8 cellular contexts compared by ENCODE assay signal in genomic region chr15:22775595-22776376, GRCh38. TPM values are rescaled to one million over a fixed set of nuclear protein-coding genes. Genes with fewer than 3 reads are reported as not detected.
DNase-seq lines count a peak whose midpoint lies in the region; ATAC-seq and TF ChIP-seq lines count a peak whose summit lies in the region.
"Not testable (repeated sequence)": the region's sequence is repeated elsewhere in the genome, so short reads cannot be mapped to it uniquely, and the experiment has no call there.

No MANE protein-coding gene starts in this region.

- peak overlapping the region; percentile 46 for H3K27ac Mint-ChIP-seq in activated B cell treated with CpG ODN at 0.5 μM for 24 hours
- not testable (repeated sequence) for H3K27ac Mint-ChIP-seq in activated T-helper 2 cell treated with anti-CD3 and anti-CD28 coated beads, Interferon-gamma antibody, Interleukin-2, Interleukin-4, amounts not matched to agents 10 μg/mL and 5 μg/mL and 100 μg/mL, durations not matched to agents 14 hours and 24 hours and 36 hours; type B pancreatic cell

- CTCF ChIA-PET in activated B cell treated with CpG ODN at 0.5 μM for 24 hours (lab: Charles Lee) = not testable (repeated sequence)

- not testable (repeated sequence) for H3K4me3 ChIP-seq in DND-41 (ENCODE audit: low read depth in 1 of 2, low read length in 2 of 2)
- H3K4me3 ChIP-seq in OCI-LY3 (ENCODE audit: low read length) = peak overlapping the region; percentile 72

- not testable (repeated sequence) for H3K9ac ChIP-seq in DND-41 (ENCODE audit: low read depth, low read length)
- peak overlapping the region; percentile 67 for H3K9ac ChIP-seq in OCI-LY3 (ENCODE audit: low read length)

- H3K79me2 ChIP-seq in DND-41 (ENCODE audit: insufficient read depth, low read length); OCI-LY3 (ENCODE audit: low read length): not testable (repeated sequence)

- peak overlapping the region; percentile 7 for H3K4me3 Mint-ChIP-seq in activated B cell treated with CpG ODN at 0.5 μM for 24 hours
- H3K4me3 Mint-ChIP-seq in activated T-helper 2 cell treated with anti-CD3 and anti-CD28 coated beads, Interferon-gamma antibody, Interleukin-2, Interleukin-4, amounts not matched to agents 10 μg/mL and 5 μg/mL and 100 μg/mL, durations not matched to agents 14 hours and 24 hours and 36 hours (ENCODE audit: low read depth); type B pancreatic cell: not testable (repeated sequence)

- POLR2A ChIA-PET in activated B cell treated with CpG ODN at 0.5 μM for 24 hours (lab: Charles Lee) = not testable (repeated sequence)

- H3K27me3 ChIP-seq in DND-41 (ENCODE audit: insufficient read depth, low read length, poor library complexity); OCI-LY3 (ENCODE audit: low read depth, low read length): not testable (repeated sequence)

- H3K9me3 ChIP-seq in DND-41 (ENCODE audit: insufficient read depth, low read length, severe bottlenecking); OCI-LY3 (ENCODE audit: insufficient read depth, low read length): not testable (repeated sequence)

- DNase-seq in DND-41 (peak; percentile 65), type B pancreatic cell (ENCODE audit: extremely low spot score, unreplicated experiment) (peak; percentile 53)
- not testable (repeated sequence) for DNase-seq in activated B cell treated with CpG ODN at 0.5 μM for 24 hours
- DNase-seq in activated T-helper 2 cell treated with anti-CD3 and anti-CD28 coated beads, Interferon-gamma antibody, Interleukin-2, Interleukin-4, amounts not matched to agents 10 μg/mL and 5 μg/mL and 100 μg/mL, durations not matched to agents 14 hours and 24 hours and 36 hours (ENCODE audit: low spot score) = peak; percentile 49
- peak; percentile 23 to 60 for DNase-seq in stimulated activated CD4-positive, alpha-beta T cell treated with anti-CD3 and anti-CD28 coated beads, Interleukin-1b, Interleukin-23, amount 100 ng/mL, for 4 hours (ENCODE audit: low read depth in 2 of 2)

- not testable (repeated sequence) for H3K4me1 ChIP-seq in DND-41 (ENCODE audit: insufficient read depth, low read length)
- peaks cover 54% of the 10 kb centered on the region for H3K4me1 ChIP-seq in OCI-LY3 (ENCODE audit: low read length)

- H3K36me3 ChIP-seq in DND-41 (ENCODE audit: insufficient read depth, low read length); OCI-LY3 (replicated peaks; ENCODE audit: low read depth, low read length): not testable (repeated sequence)

- intact Hi-C loops in activated B cell treated with CpG ODN at 0.5 μM for 24 hours (cut with micrococcal nuclease); activated T-helper 2 cell treated with anti-CD3 and anti-CD28 coated beads, Interferon-gamma antibody, Interleukin-2, Interleukin-4, amounts not matched to agents 10 μg/mL and 5 μg/mL and 100 μg/mL, durations not matched to agents 14 hours and 24 hours and 36 hours (cut with micrococcal nuclease): not testable (repeated sequence)

- H2AFZ ChIP-seq in DND-41 (ENCODE audit: low read depth, low read length); OCI-LY3 (ENCODE audit: low read depth, low read length): not testable (repeated sequence)

- H3K27me3 Mint-ChIP-seq in activated B cell treated with CpG ODN at 0.5 μM for 24 hours; activated T-helper 2 cell treated with anti-CD3 and anti-CD28 coated beads, Interferon-gamma antibody, Interleukin-2, Interleukin-4, amounts not matched to agents 10 μg/mL and 5 μg/mL and 100 μg/mL, durations not matched to agents 14 hours and 24 hours and 36 hours (ENCODE audit: low read depth); type B pancreatic cell: not testable (repeated sequence)

- H3K4me2 ChIP-seq in DND-41 (ENCODE audit: insufficient read depth, low read length) = not testable (repeated sequence)
- H3K4me2 ChIP-seq in OCI-LY3 (ENCODE audit: low read length) = peak overlapping the region; percentile 79

- ATAC-seq in DND-41 (ENCODE audit: insufficient read depth, low read depth) (peak; percentile 56), HG03439 (IDR thresholded peaks at IDR 0.05; ENCODE audit: unreplicated experiment) (peak; percentile 44), activated B cell treated with CpG ODN at 0.5 μM for 24 hours (ENCODE audit: low read depth) (peak; percentile 41), esophagus mucosa (peak; percentile 33)

- H3K4me1 Mint-ChIP-seq in activated B cell treated with CpG ODN at 0.5 μM for 24 hours = peaks cover 31% of the 10 kb centered on the region
- H3K4me1 Mint-ChIP-seq in activated T-helper 2 cell treated with anti-CD3 and anti-CD28 coated beads, Interferon-gamma antibody, Interleukin-2, Interleukin-4, amounts not matched to agents 10 μg/mL and 5 μg/mL and 100 μg/mL, durations not matched to agents 14 hours and 24 hours and 36 hours (ENCODE audit: low read depth) = peaks cover 28% of the 10 kb centered on the region
- H3K4me1 Mint-ChIP-seq in type B pancreatic cell (ENCODE audit: unreplicated experiment) = not testable (repeated sequence)

- TF ChIP-seq CTCF in DND-41 (IDR thresholded peaks at IDR 0.05; ENCODE audit: borderline replicate concordance, extremely low read depth, low read length, poor library complexity, severe bottlenecking); activated B cell treated with CpG ODN at 0.5 μM for 24 hours (IDR thresholded peaks at IDR 0.05); type B pancreatic cell (conservative IDR thresholded peaks at IDR 0.05): not testable (repeated sequence)
- TF ChIP-seq CTCF in OCI-LY3 (IDR thresholded peaks at IDR 0.05; ENCODE audit: low read depth, low read length) = 0 out of 2 replicates have a peak, but pooled peaks have one; percentile 5

- H4K20me1 ChIP-seq in DND-41 (ENCODE audit: insufficient read depth, low read length); OCI-LY3 (ENCODE audit: insufficient read depth, low read length): not testable (repeated sequence)

- H3K9me3 Mint-ChIP-seq in activated B cell treated with CpG ODN at 0.5 μM for 24 hours; activated T-helper 2 cell treated with anti-CD3 and anti-CD28 coated beads, Interferon-gamma antibody, Interleukin-2, Interleukin-4, amounts not matched to agents 10 μg/mL and 5 μg/mL and 100 μg/mL, durations not matched to agents 14 hours and 24 hours and 36 hours; type B pancreatic cell: not testable (repeated sequence)

- not testable (repeated sequence) for H3K27ac ChIP-seq in DND-41 (ENCODE audit: low read length)
- H3K27ac ChIP-seq in OCI-LY3 (ENCODE audit: low read length) = peak overlapping the region; percentile 92

- not testable (repeated sequence) for H3K36me3 Mint-ChIP-seq in activated B cell treated with CpG ODN at 0.5 μM for 24 hours (ENCODE audit: low read depth); activated T-helper 2 cell treated with anti-CD3 and anti-CD28 coated beads, Interferon-gamma antibody, Interleukin-2, Interleukin-4, amounts not matched to agents 10 μg/mL and 5 μg/mL and 100 μg/mL, durations not matched to agents 14 hours and 24 hours and 36 hours (ENCODE audit: low read depth); type B pancreatic cell

RNA-seq across cellular contexts. Expression of gene NIPA1, which starts 10.7 kb away (rescaled TPM):
- total RNA-seq in activated B cell treated with CpG ODN at 0.5 μM for 24 hours (16.2 and 19.8 TPM in 2 replicates), esophagus mucosa (4.3 TPM), type B pancreatic cell (ENCODE audit: low replicate concordance) (11.7 and 16.5 TPM in 2 replicates)
- total RNA-seq in activated T-helper 2 cell treated with anti-CD3 and anti-CD28 coated beads, Interferon-gamma antibody, Interleukin-2, Interleukin-4, amounts not matched to agents 10 μg/mL and 5 μg/mL and 100 μg/mL, durations not matched to agents 14 hours and 24 hours and 36 hours = 19.4 and 20.7 TPM in 2 replicates
